ENCODE assay signal across 18 cellular contexts in the genomic region with DNA sequence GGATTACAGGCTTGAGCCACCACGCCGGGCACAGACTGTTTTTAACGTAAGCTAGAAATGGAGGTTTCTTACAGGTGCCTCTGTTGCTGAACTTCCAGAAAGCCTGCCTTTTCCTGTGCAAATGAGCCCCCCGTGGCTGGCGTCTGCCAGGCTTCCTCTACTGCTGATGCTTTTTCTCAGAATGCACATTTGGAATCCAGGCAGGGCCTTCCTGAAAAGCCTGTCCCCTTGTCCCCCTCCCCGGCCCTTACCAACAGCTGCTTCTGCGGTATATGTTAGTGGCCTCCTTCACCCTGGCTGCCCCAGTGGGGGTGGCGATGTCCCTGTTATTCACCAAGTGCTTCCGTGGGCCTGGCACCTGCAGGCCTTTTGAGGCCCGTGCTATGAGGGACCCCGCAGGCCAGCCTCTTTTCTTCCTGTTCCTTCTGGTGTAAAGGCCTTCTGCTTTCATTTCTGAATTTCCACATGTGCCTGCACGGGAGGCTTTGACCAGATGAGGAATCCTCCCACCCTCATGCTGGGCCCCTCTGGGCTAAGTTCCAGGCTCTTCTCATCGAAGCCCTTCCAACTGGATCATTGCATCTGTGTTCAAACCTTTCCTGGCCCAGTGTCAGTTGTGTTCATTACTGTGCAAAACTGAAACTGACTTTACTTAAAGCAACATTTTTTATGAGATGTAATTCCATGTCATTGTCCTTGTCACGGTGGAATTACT. TPM values are rescaled to one million over a fixed set of nuclear protein-coding genes. Genes with fewer than 3 reads are reported as not detected.
A peak's percentile ranks its signal among the peaks of the same experiment; 100 is the strongest.
DNase-seq lines count a peak whose midpoint lies in the region; ATAC-seq and TF ChIP-seq lines count a peak whose summit lies in the region.
"Had no signal": no experiment of that assay in that cellular context is flagged by ENCODE, and none has a peak within 500 bp of the region (broad histone marks: within the 10 kb centered on the region; RNA-seq: fewer than 3 reads in every experiment).

No MANE protein-coding gene starts in this region.

- H3K4me3 Mint-ChIP-seq in T-helper 2 cell treated with Interferon-gamma antibody and Interleukin-4, amounts not matched to agents 5 μg/mL and 100 μg/mL, for 36 hours, result no peak overlapping the region
- H3K4me3 Mint-ChIP-seq in activated T-helper 2 cell treated with anti-CD3 and anti-CD28 coated beads, Interferon-gamma antibody, Interleukin-2, Interleukin-4, amounts not matched to agents 10 μg/mL and 5 μg/mL and 100 μg/mL, durations not matched to agents 14 hours and 24 hours and 36 hours (ENCODE audit: low read depth), result no peak overlapping the region

- H3K9me3 Mint-ChIP-seq in T-helper 2 cell treated with Interferon-gamma antibody and Interleukin-4, amounts not matched to agents 5 μg/mL and 100 μg/mL, for 36 hours, result no peaks in the 10 kb centered on the region
- no peaks in the 10 kb centered on the region for H3K9me3 Mint-ChIP-seq in activated T-helper 2 cell treated with anti-CD3 and anti-CD28 coated beads, Interferon-gamma antibody, Interleukin-2, Interleukin-4, amounts not matched to agents 10 μg/mL and 5 μg/mL and 100 μg/mL, durations not matched to agents 14 hours and 24 hours and 36 hours

- H3K36me3 Mint-ChIP-seq in T-helper 2 cell treated with Interferon-gamma antibody and Interleukin-4, amounts not matched to agents 5 μg/mL and 100 μg/mL, for 36 hours (ENCODE audit: low read depth), result peaks cover 58% of the 10 kb centered on the region
- peaks cover 78% of the 10 kb centered on the region for H3K36me3 Mint-ChIP-seq in activated T-helper 2 cell treated with anti-CD3 and anti-CD28 coated beads, Interferon-gamma antibody, Interleukin-2, Interleukin-4, amounts not matched to agents 10 μg/mL and 5 μg/mL and 100 μg/mL, durations not matched to agents 14 hours and 24 hours and 36 hours (ENCODE audit: low read depth)

- H3K9me3 ChIP-seq in colonic mucosa, result no peaks in the 10 kb centered on the region

- intact Hi-C loops in activated T-helper 2 cell treated with anti-CD3 and anti-CD28 coated beads, Interferon-gamma antibody, Interleukin-2, Interleukin-4, amounts not matched to agents 10 μg/mL and 5 μg/mL and 100 μg/mL, durations not matched to agents 14 hours and 24 hours and 36 hours (cut with micrococcal nuclease), result no loop called here
- intact Hi-C loops in colonic mucosa (cut with DNase I), result no loop called here

- H3K4me1 ChIP-seq in colonic mucosa, result no peaks in the 10 kb centered on the region

- H3K27me3 ChIP-seq in colonic mucosa, result no peaks in the 10 kb centered on the region

- peak overlapping the region; percentile 41 for H3K27ac Mint-ChIP-seq in T-helper 2 cell treated with Interferon-gamma antibody and Interleukin-4, amounts not matched to agents 5 μg/mL and 100 μg/mL, for 36 hours
- peak overlapping the region; percentile 18 for H3K27ac Mint-ChIP-seq in activated T-helper 2 cell treated with anti-CD3 and anti-CD28 coated beads, Interferon-gamma antibody, Interleukin-2, Interleukin-4, amounts not matched to agents 10 μg/mL and 5 μg/mL and 100 μg/mL, durations not matched to agents 14 hours and 24 hours and 36 hours

- peaks cover 21% of the 10 kb centered on the region for H3K36me3 ChIP-seq in colonic mucosa

- peaks cover 3% of the 10 kb centered on the region for H3K4me1 Mint-ChIP-seq in T-helper 2 cell treated with Interferon-gamma antibody and Interleukin-4, amounts not matched to agents 5 μg/mL and 100 μg/mL, for 36 hours (ENCODE audit: low read depth)
- peaks cover 2% of the 10 kb centered on the region for H3K4me1 Mint-ChIP-seq in activated T-helper 2 cell treated with anti-CD3 and anti-CD28 coated beads, Interferon-gamma antibody, Interleukin-2, Interleukin-4, amounts not matched to agents 10 μg/mL and 5 μg/mL and 100 μg/mL, durations not matched to agents 14 hours and 24 hours and 36 hours (ENCODE audit: low read depth)

- no peak for TF ChIP-seq CTCF in foreskin fibroblast (IDR thresholded peaks at IDR 0.05; ENCODE audit: low read depth, low read length)
- TF ChIP-seq CTCF in colonic mucosa (IDR thresholded peaks at IDR 0.05), result no peak

- H3K4me3 ChIP-seq in foreskin fibroblast (ENCODE audit: low read depth in 1 of 2, low read length in 2 of 2), result no peak overlapping the region
- H3K4me3 ChIP-seq in skeletal muscle cell (ENCODE audit: low read depth, low read length), result no peak overlapping the region
- no peak overlapping the region for H3K4me3 ChIP-seq in colonic mucosa
- H3K4me3 ChIP-seq: SK-N-MC had no signal

- no peak for ATAC-seq in HG02981 (IDR thresholded peaks at IDR 0.05; ENCODE audit: unreplicated experiment)

- no peak overlapping the region for H3K9ac ChIP-seq in colonic mucosa (ENCODE audit: low read depth in 2 of 2, low read length in 2 of 2)

- H3K27ac ChIP-seq in colonic mucosa, result no peak overlapping the region
- H3K27ac ChIP-seq: SK-N-MC had no signal

- no peaks in the 10 kb centered on the region for H3K27me3 Mint-ChIP-seq in T-helper 2 cell treated with Interferon-gamma antibody and Interleukin-4, amounts not matched to agents 5 μg/mL and 100 μg/mL, for 36 hours (ENCODE audit: low read depth)
- no peaks in the 10 kb centered on the region for H3K27me3 Mint-ChIP-seq in activated T-helper 2 cell treated with anti-CD3 and anti-CD28 coated beads, Interferon-gamma antibody, Interleukin-2, Interleukin-4, amounts not matched to agents 10 μg/mL and 5 μg/mL and 100 μg/mL, durations not matched to agents 14 hours and 24 hours and 36 hours (ENCODE audit: low read depth)

- no peak for DNase-seq in T-helper 2 cell treated with Interferon-gamma antibody and Interleukin-4, amounts not matched to agents 5 μg/mL and 100 μg/mL, for 36 hours (ENCODE audit: low spot score)
- DNase-seq in T-helper 2 cell (no peak), foreskin fibroblast (peak; percentile 19 to 71), skeletal muscle cell (ENCODE audit: low read depth) (peak; percentile 50), colonic mucosa (no peak), HuH-7 (ENCODE audit: low spot score) (no peak)
- DNase-seq in activated T-helper 2 cell treated with anti-CD3 and anti-CD28 coated beads, Interferon-gamma antibody, Interleukin-2, Interleukin-4, amounts not matched to agents 10 μg/mL and 5 μg/mL and 100 μg/mL, durations not matched to agents 14 hours and 24 hours and 36 hours (ENCODE audit: low spot score), result no peak
- DNase-seq: amygdala; COR-L47; effector CD8-positive, alpha-beta T cell; kidney glomerular epithelial cell; NCI-H1417; NCI-H446; stimulated activated CD4-positive, alpha-beta T cell treated with anti-CD3 and anti-CD28 coated beads, Interleukin-4, amount 100 ng/mL, for 1 hour had no signal

RNA-seq across cellular contexts. Expression of a gene that starts 10.4 kb away (rescaled TPM):
- 158 and 166 TPM in 2 replicates for total RNA-seq in activated T-helper 2 cell treated with anti-CD3 and anti-CD28 coated beads, Interferon-gamma antibody, Interleukin-2, Interleukin-4, amounts not matched to agents 10 μg/mL and 5 μg/mL and 100 μg/mL, durations not matched to agents 14 hours and 24 hours and 36 hours
- 100 to 1,000 TPM; 206 to 261 TPM for total RNA-seq in colonic mucosa

RNA-seq across cellular contexts. Expression of a gene that starts 27.7 kb away (rescaled TPM):
- total RNA-seq in activated T-helper 2 cell treated with anti-CD3 and anti-CD28 coated beads, Interferon-gamma antibody, Interleukin-2, Interleukin-4, amounts not matched to agents 10 μg/mL and 5 μg/mL and 100 μg/mL, durations not matched to agents 14 hours and 24 hours and 36 hours, result 0.09 TPM in 2 replicates
- under 1 TPM in 1 of 2 donors, not detected in 1; 0.10 TPM for total RNA-seq in colonic mucosa
- total RNA-seq: A172, OCI-LY7 had no signal

RNA-seq across cellular contexts. Expression of a gene that starts 49.5 kb away (rescaled TPM):
- total RNA-seq in activated T-helper 2 cell treated with anti-CD3 and anti-CD28 coated beads, Interferon-gamma antibody, Interleukin-2, Interleukin-4, amounts not matched to agents 10 μg/mL and 5 μg/mL and 100 μg/mL, durations not matched to agents 14 hours and 24 hours and 36 hours, result not detected in 2 replicates
- under 1 TPM in 1 of 2 donors, not detected in 1; 0.24 TPM for total RNA-seq in colonic mucosa
- total RNA-seq: A172, OCI-LY7 had no signal

Comparison
In these comparisons a context has a peak if more than half of its experiments do, and no peak if none do; other contexts are left out.
1. DNase-seq: peak in foreskin fibroblast (2 of 2) and skeletal muscle cell (single experiment); none in T-helper 2 cell treated with Interferon-gamma antibody and Interleukin-4, amounts not matched to agents 5 μg/mL and 100 μg/mL, for 36 hours (single experiment), T-helper 2 cell (0 of 5), activated T-helper 2 cell treated with anti-CD3 and anti-CD28 coated beads, Interferon-gamma antibody, Interleukin-2, Interleukin-4, amounts not matched to agents 10 μg/mL and 5 μg/mL and 100 μg/mL, durations not matched to agents 14 hours and 24 hours and 36 hours (single experiment), colonic mucosa (single experiment) and HuH-7 (single experiment).